Comparison of ENCODE assay signal across 9 cellular contexts in the genomic region with DNA sequence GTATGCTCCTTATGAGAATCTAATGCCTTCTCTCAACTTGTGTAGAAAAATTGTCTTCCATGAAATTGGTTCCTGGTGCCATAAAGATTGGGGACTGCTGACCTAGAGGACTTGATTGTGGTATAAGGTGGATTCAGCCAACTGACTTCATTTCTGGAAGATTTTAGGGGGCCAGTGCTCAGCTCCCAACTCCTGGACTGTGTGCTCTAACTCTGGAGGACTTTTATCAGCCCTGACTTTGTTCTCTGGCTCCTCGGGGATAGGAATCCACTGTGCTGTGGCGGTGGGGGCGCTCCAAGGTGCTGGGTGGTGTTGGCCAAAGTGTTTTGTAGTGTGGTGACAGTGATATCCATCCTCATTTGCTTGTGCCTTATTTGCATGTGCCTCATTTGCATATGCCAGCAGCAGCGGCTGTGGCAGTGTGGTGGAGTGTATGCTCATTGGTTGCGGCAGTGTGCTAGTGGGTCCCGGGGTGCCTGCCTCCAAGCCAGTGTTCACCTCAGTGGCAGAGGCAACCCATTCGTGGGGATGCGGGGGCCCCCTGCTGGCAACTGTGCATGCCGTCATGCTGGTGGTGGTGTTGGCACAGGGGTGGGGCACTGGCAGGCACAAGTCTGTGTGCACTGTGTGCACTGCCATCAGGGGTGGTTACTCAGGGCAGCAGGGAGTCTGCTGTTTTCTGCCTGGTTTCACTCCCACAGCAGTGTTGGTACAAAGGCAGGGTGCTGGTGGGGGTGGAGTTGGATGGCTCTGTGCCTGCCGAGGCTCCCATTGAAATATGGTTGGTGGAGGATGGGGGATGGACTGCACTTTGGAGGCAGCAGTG. TPM values are rescaled to one million over a fixed set of nuclear protein-coding genes. Genes with fewer than 3 reads are reported as not detected.
DNase-seq lines count a peak whose midpoint lies in the region; ATAC-seq, FAIRE-seq and TF ChIP-seq lines count a peak whose summit lies in the region.
"Had no signal": no experiment of that assay in that cellular context is flagged by ENCODE, and none has a peak within 500 bp of the region (broad histone marks: within the 10 kb centered on the region; RNA-seq: fewer than 3 reads in every experiment).

No MANE protein-coding gene starts in this region.

- H3K27ac ChIP-seq in HepG2 (ENCODE audit: extremely low read length, insufficient read depth, low read length), result no peak overlapping the region
- no peak overlapping the region for H3K27ac ChIP-seq in uterus

- POLR2A ChIA-PET in HepG2 (lab: Yijun Ruan, JAX), result interaction anchor here (1.2 to 1.3 kb wide), 2 partner anchors 154 to 268 kb away, joined by 3 read pairs; no protein-coding TSS in a partner anchor

- FAIRE-seq in HepG2 (lab: Jason Lieb, UNC), result no peak
- FAIRE-seq: GM18507 had no signal

- in situ Hi-C loops in HepG2 (cut with HindIII; ENCODE audit: extremely low pct_ligation_motif_present, low pct_unique_long_range_greater_than_20kb), result no loop called here

- TF ChIP-seq RAD21 in Ishikawa (IDR thresholded peaks at IDR 0.05; ENCODE audit: low read depth) (peak; percentile 46; the same call in 1 of the 2 replicates), HepG2 (CRISPR knock-in tag; IDR thresholded peaks at IDR 0.05) (peak; percentile 85)

- H3K4me3 ChIP-seq in HepG2 (replicated peaks in 1 of 3; ENCODE audit: insufficient read depth in 1 of 3, low read depth in 2 of 3, low read length in 3 of 3), result no peak overlapping the region; a peak in 1 of 6 replicates
- no peak overlapping the region for H3K4me3 ChIP-seq in uterus

- H3K79me2 ChIP-seq in HepG2 (ENCODE audit: insufficient read depth, low read length), result peaks cover 96% of the 10 kb centered on the region

- intact Hi-C loops in HepG2 (cut with micrococcal nuclease; ENCODE audit: unreplicated experiment) (no loop called here), uterus (cut with DNase I; ENCODE audit: low total_unique reads) (no loop called here)

- H3K4me2 ChIP-seq in HepG2 (ENCODE audit: low read depth, low read length), result peak overlapping the region; percentile 23; the same call in 1 of the 2 replicates

- CTCF ChIA-PET in HepG2 (lab: Yijun Ruan, JAX; ENCODE audit: low intra/inter-chr PET ratio, low total read pairs), result interaction anchor here (0.8 to 2.3 kb wide), 2 partner anchors 267 to 268 kb away, joined by 3 to 8 read pairs; no protein-coding TSS in a partner anchor

- H3K36me3 ChIP-seq in HepG2 (replicated peaks in 1 of 2; ENCODE audit: control insufficient read depth in 1 of 2, insufficient read depth in 2 of 2, low read length in 2 of 2) (peaks cover 9 to 55% of the 10 kb centered on the region in 2 experiments), uterus (no peaks in the 10 kb centered on the region)

- H2AFZ ChIP-seq in HepG2 (ENCODE audit: low read length), result no peak overlapping the region

- TF ChIP-seq CTCF in HepG2 (CRISPR knock-in tag; IDR thresholded peaks at IDR 0.05), result peak; percentile 77
- TF ChIP-seq CTCF in uterus (IDR thresholded peaks at IDR 0.05), result no peak

- no peaks in the 10 kb centered on the region for H3K27me3 ChIP-seq in HepG2 (ENCODE audit: control insufficient read depth in 1 of 2, insufficient read depth in 2 of 2, low read length in 2 of 2)
- H3K27me3 ChIP-seq in uterus, result no peaks in the 10 kb centered on the region

- DNase-seq in C1 segment of cervical spinal cord (lab: John Stamatoyannopoulos, UW), result peak in 12 of 14 donors; percentile 6 to 78 (median 34)
- peak in 43 of 56 donors; percentile 3 to 72 (median 29) for DNase-seq in amygdala (lab: John Stamatoyannopoulos, UW)
- no peak for DNase-seq in HepG2 (ENCODE audit: low spot score)
- DNase-seq in uterus, result no peak
- DNase-seq in NCI-H1417 treated with DMSO at 0.1 percent for 48 hours (lab: John Stamatoyannopoulos, UW), result no peak
- no peak for DNase-seq in SW480 (ENCODE audit: low spot score)

- peak overlapping the region; percentile 2; the same call in 1 of the 2 replicates for H3K9ac ChIP-seq in HepG2 (ENCODE audit: insufficient read depth, low read depth, low read length)

- TF ChIP-seq EP300 in Ishikawa (IDR thresholded peaks at IDR 0.05; ENCODE audit: borderline replicate concordance) (no peak), HepG2 (IDR thresholded peaks at IDR 0.05; ENCODE audit: low read depth in 2 of 2, low read length in 2 of 2) (no peak), HepG2 (CRISPR knock-in tag; IDR thresholded peaks at IDR 0.05; ENCODE audit: borderline replicate concordance) (no peak)

- WGBS in HepG2 (ENCODE audit: low lambda C conversion rate), result 92% methylated on average over 10 of the region's 10 CpGs

- TF ChIP-seq POLR2A in HepG2 (IDR thresholded peaks at IDR 0.05; ENCODE audit: insufficient read depth in 1 of 2, low read depth in 2 of 2, low read length in 2 of 2), result no peak
- no peak for TF ChIP-seq POLR2A in uterus (IDR thresholded peaks at IDR 0.05)

- H3K4me1 ChIP-seq in HepG2 (ENCODE audit: insufficient read depth, low read length) (peaks cover 92% of the 10 kb centered on the region), uterus (no peaks in the 10 kb centered on the region)

- H3K9me3 ChIP-seq in HepG2 (ENCODE audit: low read length) (peaks cover 10% of the 10 kb centered on the region; the same call in 1 of the 2 replicates), uterus (no peaks in the 10 kb centered on the region)

- ATAC-seq in HepG2 (peak; percentile 85), GM21367 (IDR thresholded peaks at IDR 0.05; ENCODE audit: unreplicated experiment) (no peak)

- BruUV-seq in HepG2 (replicated peaks; lab: Mats Ljungman, UMichigan), result no TSS peak

- H4K20me1 ChIP-seq in HepG2 (ENCODE audit: insufficient read depth, low read length), result peaks cover 84% of the 10 kb centered on the region

TF ChIP-seq in HepG2, 621 proteins besides CTCF, POLR2A, EP300 and RAD21 (continues in another document):
- TF ChIP-seq, protein P1, sequence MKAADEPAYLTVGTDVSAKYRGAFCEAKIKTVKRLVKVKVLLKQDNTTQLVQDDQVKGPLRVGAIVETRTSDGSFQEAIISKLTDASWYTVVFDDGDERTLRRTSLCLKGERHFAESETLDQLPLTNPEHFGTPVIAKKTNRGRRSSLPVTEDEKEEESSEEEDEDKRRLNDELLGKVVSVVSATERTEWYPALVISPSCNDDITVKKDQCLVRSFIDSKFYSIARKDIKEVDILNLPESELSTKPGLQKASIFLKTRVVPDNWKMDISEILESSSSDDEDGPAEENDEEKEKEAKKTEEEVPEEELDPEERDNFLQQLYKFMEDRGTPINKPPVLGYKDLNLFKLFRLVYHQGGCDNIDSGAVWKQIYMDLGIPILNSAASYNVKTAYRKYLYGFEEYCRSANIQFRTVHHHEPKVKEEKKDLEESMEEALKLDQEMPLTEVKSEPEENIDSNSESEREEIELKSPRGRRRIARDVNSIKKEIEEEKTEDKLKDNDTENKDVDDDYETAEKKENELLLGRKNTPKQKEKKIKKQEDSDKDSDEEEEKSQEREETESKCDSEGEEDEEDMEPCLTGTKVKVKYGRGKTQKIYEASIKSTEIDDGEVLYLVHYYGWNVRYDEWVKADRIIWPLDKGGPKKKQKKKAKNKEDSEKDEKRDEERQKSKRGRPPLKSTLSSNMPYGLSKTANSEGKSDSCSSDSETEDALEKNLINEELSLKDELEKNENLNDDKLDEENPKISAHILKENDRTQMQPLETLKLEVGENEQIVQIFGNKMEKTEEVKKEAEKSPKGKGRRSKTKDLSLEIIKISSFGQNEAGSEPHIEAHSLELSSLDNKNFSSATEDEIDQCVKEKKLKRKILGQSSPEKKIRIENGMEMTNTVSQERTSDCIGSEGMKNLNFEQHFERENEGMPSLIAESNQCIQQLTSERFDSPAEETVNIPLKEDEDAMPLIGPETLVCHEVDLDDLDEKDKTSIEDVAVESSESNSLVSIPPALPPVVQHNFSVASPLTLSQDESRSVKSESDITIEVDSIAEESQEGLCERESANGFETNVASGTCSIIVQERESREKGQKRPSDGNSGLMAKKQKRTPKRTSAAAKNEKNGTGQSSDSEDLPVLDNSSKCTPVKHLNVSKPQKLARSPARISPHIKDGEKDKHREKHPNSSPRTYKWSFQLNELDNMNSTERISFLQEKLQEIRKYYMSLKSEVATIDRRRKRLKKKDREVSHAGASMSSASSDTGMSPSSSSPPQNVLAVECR (CRISPR knock-in tag; IDR thresholded peaks at IDR 0.05; ENCODE audit: borderline replicate concordance), result 0 out of 2 replicates have a peak, but pooled peaks have one; percentile 10
- TF ChIP-seq KDM4B (CRISPR knock-in tag; IDR thresholded peaks at IDR 0.05), result no peak

RNA-seq across cellular contexts. Expression of gene EHBP1, which starts 19.6 kb away (rescaled TPM):
- 93.5 and 122 TPM in 2 replicates for total RNA-seq in HepG2 (2016; rRNA removed; fragmentation: Illumina TruSeq; extraction: Trizol)
- 97.2 and 110 TPM in 2 replicates for total RNA-seq in HepG2 (2016; cell fraction: cytosol; rRNA removed; fragmentation: Illumina TruSeq; extraction: Trizol; ENCODE audit: low read depth)
- total RNA-seq in HepG2 (2016; cell fraction: insoluble cytoplasmic fraction; rRNA removed; fragmentation: Illumina TruSeq; extraction: Trizol), result 95.7 and 116 TPM in 2 replicates
- total RNA-seq in HepG2 (2016; cell fraction: membrane; rRNA removed; fragmentation: Illumina TruSeq; extraction: Trizol), result 85.7 and 89.7 TPM in 2 replicates
- total RNA-seq in HepG2 (2016; cell fraction: nucleus; rRNA removed; fragmentation: Illumina TruSeq; extraction: Trizol), result 203 and 204 TPM in 2 replicates
- polyA plus RNA-seq in HepG2 (2011; rRNA removed), result 133 and 146 TPM in 2 replicates
- 63.6 and 104 TPM in 2 replicates for polyA plus RNA-seq in HepG2 (2011; cell fraction: cytosol; rRNA removed)
- 143 and 176 TPM in 2 replicates for polyA plus RNA-seq in HepG2 (2011; cell fraction: nucleus; rRNA removed)
- 168 and 275 TPM in 2 replicates for polyA plus RNA-seq in HepG2 (2012)
- 15.0 and 16.3 TPM in 2 replicates for polyA plus RNA-seq in HepG2 (2016; cell fraction: cytosol; fragmentation: Illumina TruSeq; extraction: Trizol; ENCODE audit: low read depth)
- polyA plus RNA-seq in HepG2 (2016; cell fraction: insoluble cytoplasmic fraction; fragmentation: Illumina TruSeq; extraction: Trizol; ENCODE audit: low read depth), result 115 and 119 TPM in 2 replicates
- polyA plus RNA-seq in HepG2 (2016; cell fraction: membrane; fragmentation: Illumina TruSeq; extraction: Trizol; ENCODE audit: low read depth), result 32.6 and 37.1 TPM in 2 replicates
- polyA plus RNA-seq in HepG2 (2016; cell fraction: nucleus; fragmentation: Illumina TruSeq; extraction: Trizol; ENCODE audit: insufficient read depth, low read depth), result 123 and 129 TPM in 2 replicates
- polyA minus RNA-seq in HepG2 (2011; rRNA and poly(A)+ RNA removed; ENCODE audit: low replicate concordance), result 26.4 and 224 TPM in 2 replicates
- polyA minus RNA-seq in HepG2 (2011; cell fraction: cytosol; rRNA and poly(A)+ RNA removed), result 152 and 197 TPM in 2 replicates
- 1,403 and 1,733 TPM in 2 replicates for polyA minus RNA-seq in HepG2 (2011; cell fraction: nucleus; rRNA and poly(A)+ RNA removed)
- total RNA-seq in uterus, result 100 to 1,000 TPM in 3 of 4 donors, 10 to 100 TPM in 1; 52.6 to 167 (median 135) TPM

Comparison
In these comparisons a context has a peak if more than half of its experiments do, and no peak if none do; other contexts are left out.
1. DNase-seq: peak in C1 segment of cervical spinal cord (12 of 14) and amygdala (43 of 56); none in HepG2 (single experiment), uterus (0 of 2), NCI-H1417 treated with DMSO at 0.1 percent for 48 hours (single experiment) and SW480 (single experiment).